10 cellular contexts compared by ENCODE assay signal in the genomic region with DNA sequence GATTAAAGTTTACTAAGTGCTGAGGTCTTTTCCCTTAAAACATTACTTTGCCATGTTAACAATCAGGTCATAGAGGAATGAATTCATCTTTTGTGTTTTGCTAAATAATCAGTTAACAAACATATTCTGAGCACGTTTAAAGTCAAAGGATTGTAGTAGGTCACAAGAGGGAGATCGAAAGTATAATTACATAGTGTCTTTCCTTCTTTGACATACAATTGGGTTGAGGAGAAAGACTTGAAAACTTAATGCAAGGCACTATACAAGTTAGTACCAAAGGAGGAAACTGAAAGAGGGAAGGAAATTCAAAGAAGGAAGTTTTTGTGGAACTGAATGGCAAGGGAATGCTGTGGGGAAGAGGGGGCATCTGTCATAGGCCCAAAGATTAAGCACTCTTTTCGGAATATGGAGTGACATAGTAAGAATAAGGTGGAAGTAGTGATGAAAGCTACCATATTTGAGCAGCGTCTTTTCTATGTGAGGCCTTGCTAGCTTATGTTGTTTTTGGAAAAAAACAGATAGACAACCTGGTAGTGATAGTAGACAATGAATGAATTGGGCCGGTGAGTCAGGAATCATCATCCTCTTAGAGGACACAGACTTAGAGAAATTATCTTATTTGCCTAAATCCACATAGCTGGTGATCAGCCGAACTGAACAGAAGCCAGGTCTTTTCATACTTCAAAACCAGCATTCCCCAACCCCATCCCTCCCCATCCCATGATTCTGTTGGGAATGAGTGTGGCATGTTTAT. TPM values are rescaled to one million over a fixed set of nuclear protein-coding genes. Genes with fewer than 3 reads are reported as not detected.
DNase-seq lines count a peak whose midpoint lies in the region; ATAC-seq and TF ChIP-seq lines count a peak whose summit lies in the region.
"Had no signal": no experiment of that assay in that cellular context is flagged by ENCODE, and none has a peak within 500 bp of the region (broad histone marks: within the 10 kb centered on the region; RNA-seq: fewer than 3 reads in every experiment).

No MANE protein-coding gene starts in this region.

- no peaks in the 10 kb centered on the region for H3K9me3 Mint-ChIP-seq in activated T-cell treated with anti-CD3 and anti-CD28 coated beads, Interleukin-2, amount 50 U/mL, for 24 hours
- no peaks in the 10 kb centered on the region for H3K9me3 Mint-ChIP-seq in activated CD8-positive, alpha-beta T cell treated with anti-CD3 and anti-CD28 coated beads, Interleukin-2, amount 10 ng/mL, durations not matched to agents 7 days and 5 days (ENCODE audit: insufficient read depth)

- H3K36me3 ChIP-seq in left lung (no peaks in the 10 kb centered on the region), thoracic aorta (no peaks in the 10 kb centered on the region)
- H3K36me3 ChIP-seq: adrenal gland had no signal

- H3K27me3 ChIP-seq in left lung = no peaks in the 10 kb centered on the region
- H3K27me3 ChIP-seq in thoracic aorta (replicated peaks; ENCODE audit: insufficient read depth) = no peaks in the 10 kb centered on the region
- H3K27me3 ChIP-seq: adrenal gland had no signal

- no peaks in the 10 kb centered on the region for H3K9me3 ChIP-seq in left lung
- H3K9me3 ChIP-seq in thoracic aorta = no peaks in the 10 kb centered on the region
- H3K9me3 ChIP-seq: adrenal gland had no signal

- H3K4me1 Mint-ChIP-seq in activated T-cell treated with anti-CD3 and anti-CD28 coated beads, Interleukin-2, amount 50 U/mL, for 24 hours (ENCODE audit: low read depth) = peaks cover 79% of the 10 kb centered on the region
- H3K4me1 Mint-ChIP-seq in activated CD8-positive, alpha-beta T cell treated with anti-CD3 and anti-CD28 coated beads, Interleukin-2, amount 10 ng/mL, durations not matched to agents 7 days and 5 days (ENCODE audit: low read depth) = peaks cover 76% of the 10 kb centered on the region

- POLR2A ChIA-PET in activated CD8-positive, alpha-beta T cell treated with anti-CD3 and anti-CD28 coated beads, Interleukin-2, amount 10 ng/mL, durations not matched to agents 7 days and 5 days (lab: Charles Lee) = interaction anchor here (0.8 to 1.6 kb wide), 4 partner anchors 10 to 73 kb away, joined by 3 to 5 read pairs (median 3); no protein-coding TSS in a partner anchor

- H3K4me3 Mint-ChIP-seq in activated T-cell treated with anti-CD3 and anti-CD28 coated beads, Interleukin-2, amount 50 U/mL, for 24 hours = peak overlapping the region; percentile 59
- peak overlapping the region; percentile 47 for H3K4me3 Mint-ChIP-seq in activated CD8-positive, alpha-beta T cell treated with anti-CD3 and anti-CD28 coated beads, Interleukin-2, amount 10 ng/mL, durations not matched to agents 7 days and 5 days

- intact Hi-C loops in left lung (cut with DNase I) = loop anchor here in 1 of 2 donors (10.0 kb wide), 1 partner anchor 46 kb away; no protein-coding TSS in a partner anchor

- H3K27me3 Mint-ChIP-seq in activated T-cell treated with anti-CD3 and anti-CD28 coated beads, Interleukin-2, amount 50 U/mL, for 24 hours = no peaks in the 10 kb centered on the region
- no peaks in the 10 kb centered on the region for H3K27me3 Mint-ChIP-seq in activated CD8-positive, alpha-beta T cell treated with anti-CD3 and anti-CD28 coated beads, Interleukin-2, amount 10 ng/mL, durations not matched to agents 7 days and 5 days (ENCODE audit: low read depth)

- CTCF ChIA-PET in activated CD8-positive, alpha-beta T cell treated with anti-CD3 and anti-CD28 coated beads, Interleukin-2, amount 10 ng/mL, durations not matched to agents 7 days and 5 days (lab: Charles Lee) = interaction anchor here (1.0 to 4.9 kb wide), 6 partner anchors 9 to 207 kb away, joined by 3 to 24 read pairs (median 4); no protein-coding TSS in a partner anchor

- peak overlapping the region; percentile 92 for H3K27ac Mint-ChIP-seq in activated T-cell treated with anti-CD3 and anti-CD28 coated beads, Interleukin-2, amount 50 U/mL, for 24 hours
- peak overlapping the region; percentile 53 for H3K27ac Mint-ChIP-seq in activated CD8-positive, alpha-beta T cell treated with anti-CD3 and anti-CD28 coated beads, Interleukin-2, amount 10 ng/mL, durations not matched to agents 7 days and 5 days

- no peak for DNase-seq in activated T-cell treated with anti-CD3 and anti-CD28 coated beads, Interleukin-2, amount 50 U/mL, for 24 hours
- no peak for DNase-seq in activated T-cell treated with anti-CD3 and anti-CD28 coated beads, Interleukin-2, amount 50 U/mL, for 1 hour
- no peak for DNase-seq in activated CD8-positive, alpha-beta T cell treated with anti-CD3 and anti-CD28 coated beads, Interleukin-2, amount 10 ng/mL, durations not matched to agents 7 days and 5 days
- no peak for DNase-seq in left lung
- DNase-seq in thoracic aorta (ENCODE audit: low spot score) = no peak
- no peak for DNase-seq in DMS114 treated with DMSO at 0.1 percent for 48 hours (lab: John Stamatoyannopoulos, UW; ENCODE audit: unreplicated experiment)
- DNase-seq in putamen (ENCODE audit: low spot score) = no peak
- DNase-seq in globus pallidus (ENCODE audit: low spot score) = no peak
- DNase-seq: adrenal gland, NCI-H510A had no signal

- peak; percentile 19 for ATAC-seq in activated CD8-positive, alpha-beta T cell treated with anti-CD3 and anti-CD28 coated beads, Interleukin-2, amount 10 ng/mL, durations not matched to agents 7 days and 5 days
- peak; percentile 10 for ATAC-seq in left lung
- ATAC-seq in thoracic aorta (ENCODE audit: insufficient number of reproducible peaks, low FRiP score, low read depth) = no peak

- H3K27ac ChIP-seq in left lung (peak overlapping the region in 1 of 2 donors; percentile 42), thoracic aorta (peak overlapping the region; percentile 41 to 97)

- H3K4me3 ChIP-seq in left lung (no peak overlapping the region), thoracic aorta (peak overlapping the region; percentile 44)
- H3K4me3 ChIP-seq: adrenal gland had no signal

- H3K36me3 Mint-ChIP-seq in activated T-cell treated with anti-CD3 and anti-CD28 coated beads, Interleukin-2, amount 50 U/mL, for 24 hours (ENCODE audit: low read depth) = peaks cover 12% of the 10 kb centered on the region
- H3K36me3 Mint-ChIP-seq in activated CD8-positive, alpha-beta T cell treated with anti-CD3 and anti-CD28 coated beads, Interleukin-2, amount 10 ng/mL, durations not matched to agents 7 days and 5 days (ENCODE audit: low read depth) = peaks cover 44% of the 10 kb centered on the region

- peaks cover 63 to 100% of the 10 kb centered on the region in 2 donors for H3K4me1 ChIP-seq in left lung
- H3K4me1 ChIP-seq in thoracic aorta (ENCODE audit: control insufficient read depth in 1 of 2, low read depth in 2 of 2) = peaks cover 86 to 92% of the 10 kb centered on the region in 2 donors

- no peak for TF ChIP-seq CTCF in left lung (IDR thresholded peaks at IDR 0.05)
- no peak for TF ChIP-seq CTCF in thoracic aorta (IDR thresholded peaks at IDR 0.05)

RNA-seq across cellular contexts. Expression of gene MBNL1, which starts 10.1 kb away (rescaled TPM):
- total RNA-seq in activated CD8-positive, alpha-beta T cell treated with anti-CD3 and anti-CD28 coated beads, Interleukin-2, amount 10 ng/mL, durations not matched to agents 7 days and 5 days = 100 to 1,000 TPM; 469 to 504 TPM
- total RNA-seq in left lung = 100 to 1,000 TPM; 226 to 246 TPM
- total RNA-seq in thoracic aorta = 1,000 to 10,000 TPM in 1 of 2 donors, 100 to 1,000 TPM in 1; 783 to 1,062 TPM
